In the genomic region with DNA sequence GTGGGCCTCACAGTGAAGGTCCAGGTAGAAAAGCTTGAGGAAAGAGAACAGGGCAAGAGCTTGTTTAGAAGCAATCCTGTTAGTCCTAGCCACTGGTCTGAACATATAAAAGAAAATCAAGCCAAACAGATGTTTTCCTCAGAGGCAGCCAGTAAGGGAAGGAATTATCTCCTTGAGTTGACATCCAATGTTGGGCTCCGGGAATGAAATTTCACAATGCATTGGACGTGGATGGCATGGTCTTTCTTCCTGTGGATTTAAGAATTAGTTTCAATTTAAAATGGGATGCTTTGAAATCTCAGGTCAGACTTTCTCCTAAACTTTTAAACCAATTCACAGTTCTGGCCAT, we compare ENCODE assay signal across 12 cellular contexts.
DNase-seq lines count a peak whose midpoint lies in the region; ATAC-seq and TF ChIP-seq lines count a peak whose summit lies in the region.
"Had no signal": no experiment of that assay in that cellular context is flagged by ENCODE, and none has a peak within 500 bp of the region (broad histone marks: within the 10 kb centered on the region; RNA-seq: fewer than 3 reads in every experiment).

No MANE protein-coding gene starts in this region.

- H3K27ac Mint-ChIP-seq in MCF 10A (ENCODE audit: low read depth, unreplicated experiment) (peak overlapping the region; percentile 35), Calu3 (ENCODE audit: unreplicated experiment) (no peak overlapping the region)

- H3K4me3 Mint-ChIP-seq in MCF 10A (ENCODE audit: unreplicated experiment) (no peak overlapping the region), Calu3 (ENCODE audit: low read depth, unreplicated experiment) (no peak overlapping the region)

- H3F3A ChIP-seq in GM23248 (ENCODE audit: insufficient read depth) = peaks cover 39% of the 10 kb centered on the region

- no peaks in the 10 kb centered on the region for H3K27me3 ChIP-seq in GM23248 (replicated peaks; ENCODE audit: insufficient read depth)
- H3K27me3 ChIP-seq in right atrium auricular region = no peaks in the 10 kb centered on the region
- no peaks in the 10 kb centered on the region for H3K27me3 ChIP-seq in gastrocnemius medialis

- H3K9me3 ChIP-seq in GM23248 (ENCODE audit: low read depth) = no peaks in the 10 kb centered on the region
- peaks cover 0 to 9% of the 10 kb centered on the region in 2 donors for H3K9me3 ChIP-seq in right atrium auricular region
- H3K9me3 ChIP-seq in gastrocnemius medialis = no peaks in the 10 kb centered on the region

- peak overlapping the region; percentile 93 for H3K27ac ChIP-seq in GM23248
- peak overlapping the region; percentile 47 to 73 for H3K27ac ChIP-seq in right atrium auricular region
- peak overlapping the region; percentile 56 to 73 (median 63) for H3K27ac ChIP-seq in gastrocnemius medialis
- H3K27ac ChIP-seq: HL-60 had no signal

- H3K4me3 ChIP-seq in GM23248 (peak overlapping the region; percentile 48), right atrium auricular region (no peak overlapping the region), gastrocnemius medialis (no peak overlapping the region)

- peak overlapping the region; percentile 69 for H3K9ac ChIP-seq in GM23248

- POLR2A ChIA-PET in MCF 10A (lab: Yijun Ruan, JAX) = interaction anchor here (0.6 to 2.5 kb wide), 6 partner anchors 16 to 84 kb away, joined by 3 to 8 read pairs (median 3); no protein-coding TSS in a partner anchor

- no TSS peak for BruUV-seq in MCF 10A (replicated peaks; lab: Mats Ljungman, UMichigan)
- BruUV-seq in Calu3 (replicated peaks; lab: Mats Ljungman, UMichigan) = no TSS peak

- in situ Hi-C loops in GM23248 (cut with MboI) = no loop called here
- in situ Hi-C loops in gastrocnemius medialis (cut with MboI; ENCODE audit: low sequenced_read_pairs in 4 of 4) = no loop called here

- H3K4me2 ChIP-seq in GM23248 (ENCODE audit: unreplicated experiment) = peak overlapping the region; percentile 80

- 0 to 4% methylated on average over 2 of the region's 2 CpGs for WGBS in GM23248 (ENCODE audit: low coverage in 1 of 2, low lambda C conversion rate in 2 of 2, missing lambda C conversion rate in 2 of 2), 2 experiments

- CTCF ChIA-PET in MCF 10A (lab: Yijun Ruan, JAX) (interaction anchor here (0.7 to 0.8 kb wide), 2 partner anchors 148 to 1916 kb away, joined by 3 read pairs; no protein-coding TSS in a partner anchor), Calu3 (lab: Charles Lee) (interaction anchor here (0.5 to 0.7 kb wide), 2 partner anchors 30 to 92 kb away, joined by 3 read pairs; partner anchors contain the start of gene ACKR3)

- no peaks in the 10 kb centered on the region for H3K79me2 ChIP-seq in GM23248 (ENCODE audit: insufficient read depth)

- H3K4me1 Mint-ChIP-seq in MCF 10A (ENCODE audit: insufficient read depth, unreplicated experiment) = peaks cover 37% of the 10 kb centered on the region
- H3K4me1 Mint-ChIP-seq in Calu3 (ENCODE audit: low read depth, unreplicated experiment) = peaks cover 7% of the 10 kb centered on the region

- peak; percentile 65 for DNase-seq in GM23248
- DNase-seq in MCF 10A (ENCODE audit: unreplicated experiment) = peak; percentile 25
- DNase-seq in right atrium auricular region (ENCODE audit: low spot score) = peak; percentile 67
- peak in 1 of 2 donors; percentile 27 for DNase-seq in gastrocnemius medialis
- no peak for DNase-seq in occipital lobe (lab: John Stamatoyannopoulos, UW)
- DNase-seq in Calu3 = no peak
- DNase-seq: activated CD8-positive, alpha-beta memory T cell treated with anti-CD3 and anti-CD28 coated beads, Interleukin-2, amount 50 U/mL, for 48 hours; effector memory CD4-positive, alpha-beta T cell; NCI-H2171 treated with DMSO at 0.1 percent for 48 hours had no signal

- peak overlapping the region; percentile 23 for H2AFZ ChIP-seq in GM23248

- H3K9me2 ChIP-seq in GM23248 (ENCODE audit: insufficient read depth) = no peaks in the 10 kb centered on the region

- no peaks in the 10 kb centered on the region for H3K36me3 Mint-ChIP-seq in MCF 10A (ENCODE audit: insufficient read depth, unreplicated experiment)
- no peaks in the 10 kb centered on the region for H3K36me3 Mint-ChIP-seq in Calu3 (ENCODE audit: insufficient read depth, unreplicated experiment)

- no peaks in the 10 kb centered on the region for H4K20me1 ChIP-seq in GM23248 (ENCODE audit: insufficient read depth)

- intact Hi-C loops in MCF 10A (cut with micrococcal nuclease) (no loop called here), gastrocnemius medialis (cut with DNase I; ENCODE audit: low total_unique reads) (loop anchor here (5.0 kb wide), 2 partner anchors 89 to 311 kb away; no protein-coding TSS in a partner anchor), Calu3 (cut with micrococcal nuclease; ENCODE audit: unreplicated experiment) (no loop called here)

- peaks cover 7% of the 10 kb centered on the region for H3K9me3 Mint-ChIP-seq in MCF 10A (ENCODE audit: unreplicated experiment)
- peaks cover 10% of the 10 kb centered on the region for H3K9me3 Mint-ChIP-seq in Calu3 (ENCODE audit: low read depth, unreplicated experiment)

- H3K27me3 Mint-ChIP-seq in MCF 10A (ENCODE audit: insufficient read depth, unreplicated experiment) = no peaks in the 10 kb centered on the region
- H3K27me3 Mint-ChIP-seq in Calu3 (ENCODE audit: unreplicated experiment) = peaks cover 85% of the 10 kb centered on the region

- TF ChIP-seq POLR2A in gastrocnemius medialis (IDR thresholded peaks at IDR 0.05) = no peak

- H3K36me3 ChIP-seq in GM23248 (ENCODE audit: low read depth) (no peaks in the 10 kb centered on the region), right atrium auricular region (no peaks in the 10 kb centered on the region), gastrocnemius medialis (no peaks in the 10 kb centered on the region)

- H3K4me1 ChIP-seq in GM23248 (ENCODE audit: insufficient read depth) (peaks cover 48% of the 10 kb centered on the region), right atrium auricular region (peaks cover 0 to 36% of the 10 kb centered on the region in 2 donors), gastrocnemius medialis (peaks cover 13 to 17% of the 10 kb centered on the region in 2 donors)

- TF ChIP-seq CTCF in MCF 10A (IDR thresholded peaks at IDR 0.05; ENCODE audit: unreplicated experiment) = no peak
- TF ChIP-seq CTCF in right atrium auricular region (IDR thresholded peaks at IDR 0.05) = no peak
- TF ChIP-seq CTCF in gastrocnemius medialis (IDR thresholded peaks at IDR 0.05 in 4 of 5, conservative IDR thresholded peaks at IDR 0.05 in 1 of 5) = no peak
- no peak for TF ChIP-seq CTCF in Calu3 (IDR thresholded peaks at IDR 0.05; ENCODE audit: unreplicated experiment)

- ATAC-seq in gastrocnemius medialis = peak; percentile 69 to 71
- no peak for ATAC-seq in GM18861 (IDR thresholded peaks at IDR 0.05; ENCODE audit: unreplicated experiment)
- no peak for ATAC-seq in GM21786 (IDR thresholded peaks at IDR 0.05; ENCODE audit: unreplicated experiment)

Comparison
In these comparisons a context has a peak if more than half of its experiments do, and no peak if none do; other contexts are left out.
1. DNase-seq: peak in GM23248 (single experiment), MCF 10A (single experiment) and right atrium auricular region (single experiment); none in occipital lobe (single experiment) and Calu3 (single experiment).
2. ATAC-seq: peak in gastrocnemius medialis (2 of 2); none in GM18861 (single experiment) and GM21786 (single experiment).
3. Peak in every context shown above with its lines, with median percentiles within 50 percentile points of each other: H3K27ac ChIP-seq.